Comparison of ENCODE assay signal across 1 cellular context in the genomic region with DNA sequence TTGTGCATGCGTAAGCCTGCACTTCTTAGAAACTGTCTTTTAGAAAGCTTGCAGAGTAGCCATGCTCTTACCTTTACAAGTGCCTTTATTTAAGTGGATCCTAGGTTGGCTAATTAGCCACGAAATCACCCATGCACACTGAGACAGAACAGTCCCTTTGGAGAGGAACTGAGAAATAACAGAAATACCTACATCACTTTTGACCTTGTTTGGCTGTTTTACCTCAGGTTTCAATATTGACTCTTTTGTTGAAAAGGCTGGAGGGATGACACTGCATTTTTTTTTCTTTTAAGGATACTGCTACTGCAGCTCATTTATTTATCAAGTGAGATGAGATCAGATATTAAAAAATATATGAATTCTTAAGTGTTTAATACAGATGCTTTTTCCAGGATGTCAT.
TF ChIP-seq lines count a peak whose summit lies in the region.

No MANE protein-coding gene starts in this region.

TF ChIP-seq in HepG2, 621 proteins besides CTCF, POLR2A, EP300 and RAD21 (continued from another document):
- TF ChIP-seq, protein P1, sequence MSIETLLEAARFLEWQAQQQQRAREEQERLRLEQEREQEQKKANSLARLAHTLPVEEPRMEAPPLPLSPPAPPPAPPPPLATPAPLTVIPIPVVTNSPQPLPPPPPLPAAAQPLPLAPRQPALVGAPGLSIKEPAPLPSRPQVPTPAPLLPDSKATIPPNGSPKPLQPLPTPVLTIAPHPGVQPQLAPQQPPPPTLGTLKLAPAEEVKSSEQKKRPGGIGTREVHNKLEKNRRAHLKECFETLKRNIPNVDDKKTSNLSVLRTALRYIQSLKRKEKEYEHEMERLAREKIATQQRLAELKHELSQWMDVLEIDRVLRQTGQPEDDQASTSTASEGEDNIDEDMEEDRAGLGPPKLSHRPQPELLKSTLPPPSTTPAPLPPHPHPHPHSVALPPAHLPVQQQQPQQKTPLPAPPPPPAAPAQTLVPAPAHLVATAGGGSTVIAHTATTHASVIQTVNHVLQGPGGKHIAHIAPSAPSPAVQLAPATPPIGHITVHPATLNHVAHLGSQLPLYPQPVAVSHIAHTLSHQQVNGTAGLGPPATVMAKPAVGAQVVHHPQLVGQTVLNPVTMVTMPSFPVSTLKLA (IDR thresholded peaks at IDR 0.05), result no peak
- TF ChIP-seq ZNF773 (CRISPR knock-in tag; IDR thresholded peaks at IDR 0.05; ENCODE audit: borderline replicate concordance) (no peak), SOX13 (IDR thresholded peaks at IDR 0.05) (no peak), SOX13 (CRISPR knock-in tag; conservative IDR thresholded peaks at IDR 0.05 in 1 of 2, IDR thresholded peaks at IDR 0.05 in 1 of 2) (no peak), NFRKB (IDR thresholded peaks at IDR 0.05) (no peak)
